In genomic region chr9:113807173-113808061, GRCh38 we compare ENCODE assay signal across 8 cellular contexts.
DNase-seq lines count a peak whose midpoint lies in the region; ATAC-seq and TF ChIP-seq lines count a peak whose summit lies in the region.

No MANE protein-coding gene starts in this region.

- ATAC-seq in HG02885 (IDR thresholded peaks at IDR 0.05; ENCODE audit: poor library complexity, unreplicated experiment) (peak; percentile 53), heart left ventricle (peak in 3 of 4 donors; percentile 61 to 76 (median 70)), psoas muscle (peak; percentile 78 to 91 (median 82)), GM19023 (IDR thresholded peaks at IDR 0.05; ENCODE audit: unreplicated experiment) (no peak)

- H3K9ac ChIP-seq in NT2/D1 (ENCODE audit: insufficient read length, low read depth) (no peak overlapping the region), adipocyte (ENCODE audit: low read length) (peak overlapping the region; percentile 45)

- no peaks in the 10 kb centered on the region for H3K27me3 ChIP-seq in NT2/D1 (ENCODE audit: insufficient read depth, insufficient read length)
- H3K27me3 ChIP-seq in adipocyte (replicated peaks; ENCODE audit: control insufficient read depth, insufficient read depth, low read length): no peaks in the 10 kb centered on the region
- H3K27me3 ChIP-seq in heart left ventricle: peaks cover 0 to 9% (median 0%) of the 10 kb centered on the region in 9 donors
- H3K27me3 ChIP-seq in psoas muscle (ENCODE audit: insufficient read depth in 3 of 3, low read length in 2 of 3): no peaks in the 10 kb centered on the region

- no peak for TF ChIP-seq POLR2A in heart left ventricle (IDR thresholded peaks at IDR 0.05)

- H3K9me3 ChIP-seq in NT2/D1 (ENCODE audit: insufficient read depth, low read length) (no peaks in the 10 kb centered on the region), adipocyte (ENCODE audit: control insufficient read depth, low read length) (no peaks in the 10 kb centered on the region), heart left ventricle (no peaks in the 10 kb centered on the region), psoas muscle (no peaks in the 10 kb centered on the region)

- DNase-seq in DMS 273 (lab: John Stamatoyannopoulos, UW; ENCODE audit: unreplicated experiment) (peak; percentile 80), NT2/D1 (ENCODE audit: low read depth, low spot score) (peak; percentile 52), adipocyte (ENCODE audit: low read depth) (peak; percentile 80), heart left ventricle (peak in 4 of 5 donors; percentile 24 to 43 (median 34)), psoas muscle (peak in 1 of 2 donors; percentile 30), COR-L47 (lab: John Stamatoyannopoulos, UW) (no peak)

- TF ChIP-seq CTCF in heart left ventricle (IDR thresholded peaks at IDR 0.05) (peak; percentile 81 to 94 (median 89)), psoas muscle (IDR thresholded peaks at IDR 0.05) (peak; percentile 93)

- intact Hi-C loops in heart left ventricle (cut with DNase I): loop anchor here in 9 of 10 donors (1.0 to 5.0 kb wide), 9 partner anchors 55 to 485 kb away; partner anchors contain the start of gene ZNF618 (in 3 of the 9)
- intact Hi-C loops in psoas muscle (cut with DNase I): loop anchor here (2.0 to 5.0 kb wide), 5 partner anchors 75 to 227 kb away; no protein-coding TSS in a partner anchor

- WGBS in heart left ventricle, 4 donors: 21 to 29% (median 25%) methylated on average over 11 to 15 of the region's 15 CpGs
- 14 to 21% (median 16%) methylated on average over 15 of the region's 15 CpGs for WGBS in psoas muscle, 3 donors

- H3K4me3 ChIP-seq in NT2/D1 (ENCODE audit: insufficient read length, low read depth) (no peak overlapping the region), adipocyte (ENCODE audit: low read length) (peak overlapping the region; percentile 61), heart left ventricle (peak overlapping the region in 8 of 12 donors; percentile 2 to 35 (median 24)), psoas muscle (peak overlapping the region; percentile 51)

- H3K36me3 ChIP-seq in NT2/D1 (ENCODE audit: insufficient read depth, insufficient read length, low read length) (no peaks in the 10 kb centered on the region), adipocyte (ENCODE audit: control insufficient read depth, insufficient read depth, low read length, severe bottlenecking) (no peaks in the 10 kb centered on the region), heart left ventricle (no peaks in the 10 kb centered on the region), psoas muscle (ENCODE audit: insufficient read depth in 1 of 2, low read depth in 1 of 2) (no peaks in the 10 kb centered on the region)

- no peaks in the 10 kb centered on the region for H3K4me1 ChIP-seq in NT2/D1 (ENCODE audit: insufficient read depth, insufficient read length)
- peaks cover 15% of the 10 kb centered on the region for H3K4me1 ChIP-seq in adipocyte (ENCODE audit: control insufficient read depth, insufficient read depth, low read length)
- H3K4me1 ChIP-seq in heart left ventricle: peaks cover 0 to 15% (median 2%) of the 10 kb centered on the region in 12 donors
- H3K4me1 ChIP-seq in psoas muscle: no peaks in the 10 kb centered on the region

- H3K27ac ChIP-seq in heart left ventricle (no peak overlapping the region), psoas muscle (no peak overlapping the region)
